In the genomic region with DNA sequence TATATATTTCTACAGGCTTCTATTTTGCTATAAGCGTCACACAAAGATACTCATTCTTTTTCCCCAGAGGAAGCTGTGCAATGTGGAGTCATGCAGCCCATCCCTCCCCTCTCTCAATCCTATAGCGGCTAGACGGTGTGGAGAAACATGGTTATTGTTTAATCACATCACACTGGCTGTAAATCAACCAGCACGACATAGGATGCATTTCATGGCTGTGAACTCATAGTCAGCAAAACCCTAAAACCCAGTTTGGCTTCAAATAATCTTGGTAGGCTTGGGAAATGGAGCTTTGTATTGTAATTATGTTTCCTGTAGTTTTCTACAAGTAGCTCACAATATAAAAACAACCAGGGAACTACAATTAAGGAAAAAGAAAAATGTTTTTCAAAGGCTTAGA, we compare ENCODE assay signal across 29 cellular contexts. TPM values are rescaled to one million over a fixed set of nuclear protein-coding genes. Genes with fewer than 3 reads are reported as not detected.
A peak's percentile ranks its signal among the peaks of the same experiment; 100 is the strongest.
DNase-seq lines count a peak whose midpoint lies in the region; ATAC-seq and TF ChIP-seq lines count a peak whose summit lies in the region.
"Had no signal": no experiment of that assay in that cellular context is flagged by ENCODE, and none has a peak within 500 bp of the region (broad histone marks: within the 10 kb centered on the region; RNA-seq: fewer than 3 reads in every experiment).

No MANE protein-coding gene starts in this region.

- H3K4me3 Mint-ChIP-seq in immature natural killer cell, result peak overlapping the region in 4 of 5 donors; percentile 19 to 72 (median 44)
- H3K4me3 Mint-ChIP-seq: activated naive CD4-positive, alpha-beta T cell treated with anti-CD3 and anti-CD28 coated beads, Interleukin-2, amount 10 ng/mL, durations not matched to agents 7 days and 5 days; HFFc6 had no signal

- H3K27ac Mint-ChIP-seq in immature natural killer cell, result no peak overlapping the region
- H3K27ac Mint-ChIP-seq: activated naive CD4-positive, alpha-beta T cell treated with anti-CD3 and anti-CD28 coated beads, Interleukin-2, amount 10 ng/mL, durations not matched to agents 7 days and 5 days; CD14-positive monocyte; HFFc6; stimulated activated effector memory CD8-positive, alpha-beta T cell treated with anti-CD3 and anti-CD28 coated beads, Interleukin-12 subunit alpha, Interleukin-12 subunit beta, amount 100 ng/mL, for 72 hours had no signal

- no peak for TF ChIP-seq CTCF in ascending aorta (IDR thresholded peaks at IDR 0.05)
- no peak for TF ChIP-seq CTCF in prostate gland (IDR thresholded peaks at IDR 0.05)
- TF ChIP-seq CTCF in testis (IDR thresholded peaks at IDR 0.05), result no peak
- no peak for TF ChIP-seq CTCF in heart left ventricle (IDR thresholded peaks at IDR 0.05)

- H3K36me3 ChIP-seq in ascending aorta (no peaks in the 10 kb centered on the region), prostate gland (no peaks in the 10 kb centered on the region), testis (ENCODE audit: low read depth, missing control alignments) (no peaks in the 10 kb centered on the region), heart left ventricle (no peaks in the 10 kb centered on the region)
- H3K36me3 ChIP-seq: gastroesophageal sphincter, neutrophil, suprapubic skin had no signal

- peaks cover 10 to 24% (median 19%) of the 10 kb centered on the region in 3 donors for H3K27me3 Mint-ChIP-seq in immature natural killer cell (ENCODE audit: low read depth in 3 of 3)

- TF ChIP-seq POLR2A in prostate gland (IDR thresholded peaks at IDR 0.05) (no peak), testis (IDR thresholded peaks at IDR 0.05) (no peak), heart left ventricle (IDR thresholded peaks at IDR 0.05) (no peak)

- intact Hi-C loops in ascending aorta (cut with DNase I), result loop anchor here (5.0 kb wide), 1 partner anchor 191 kb away; no protein-coding TSS in a partner anchor
- intact Hi-C loops in prostate gland (cut with DNase I), result no loop called here
- intact Hi-C loops in testis (cut with DNase I; ENCODE audit: low total_unique reads), result no loop called here
- intact Hi-C loops in heart left ventricle (cut with DNase I), result loop anchor here in 1 of 10 donors (5.0 kb wide), 1 partner anchor 61 kb away; no protein-coding TSS in a partner anchor

- H3K4me1 ChIP-seq in ascending aorta (peaks cover 6 to 41% of the 10 kb centered on the region in 2 donors), prostate gland (replicated peaks) (no peaks in the 10 kb centered on the region), testis (peaks cover 3% of the 10 kb centered on the region), heart left ventricle (peaks cover 0 to 21% (median 11%) of the 10 kb centered on the region in 12 donors)

- H3K9me3 Mint-ChIP-seq in immature natural killer cell, result peaks cover 0 to 1% (median 0%) of the 10 kb centered on the region in 6 donors
- H3K9me3 Mint-ChIP-seq: activated naive CD4-positive, alpha-beta T cell treated with anti-CD3 and anti-CD28 coated beads, Interleukin-2, amount 10 ng/mL, durations not matched to agents 7 days and 5 days; HFFc6; stimulated activated effector memory CD8-positive, alpha-beta T cell treated with anti-CD3 and anti-CD28 coated beads, Interleukin-12 subunit alpha, Interleukin-12 subunit beta, amount 100 ng/mL, for 72 hours had no signal

- no peak for ATAC-seq in heart left ventricle
- ATAC-seq: gastroesophageal sphincter; K562; stimulated activated effector memory CD8-positive, alpha-beta T cell treated with anti-CD3 and anti-CD28 coated beads, Interleukin-12 subunit alpha, Interleukin-12 subunit beta, amount 100 ng/mL, for 72 hours had no signal

- no peaks in the 10 kb centered on the region for H3K27me3 ChIP-seq in ascending aorta
- no peaks in the 10 kb centered on the region for H3K27me3 ChIP-seq in prostate gland (replicated peaks; ENCODE audit: insufficient read depth)
- H3K27me3 ChIP-seq in testis, result no peaks in the 10 kb centered on the region
- H3K27me3 ChIP-seq in heart left ventricle, result peaks cover 0 to 52% (median 31%) of the 10 kb centered on the region in 9 donors

- H3K4me3 ChIP-seq in ascending aorta (peak overlapping the region; percentile 72 to 94), prostate gland (no peak overlapping the region), testis (no peak overlapping the region), heart left ventricle (peak overlapping the region in 1 of 12 donors; percentile 85)
- H3K4me3 ChIP-seq: gastroesophageal sphincter, K562, smooth muscle cell, suprapubic skin had no signal

- H3K9me3 ChIP-seq in ascending aorta, result no peaks in the 10 kb centered on the region
- H3K9me3 ChIP-seq in prostate gland, result no peaks in the 10 kb centered on the region
- H3K9me3 ChIP-seq in testis, result no peaks in the 10 kb centered on the region
- H3K9me3 ChIP-seq in heart left ventricle, result no peaks in the 10 kb centered on the region
- H3K9me3 ChIP-seq: gastroesophageal sphincter, neutrophil, SK-N-SH, suprapubic skin had no signal

- 76% methylated on average over 4 of the region's 4 CpGs for WGBS in prostate gland
- WGBS in testis, 2 donors, result 76 to 78% methylated on average over 4 of the region's 4 CpGs
- 71 to 85% (median 75%) methylated on average over 4 of the region's 4 CpGs for WGBS in heart left ventricle, 4 donors

- peak overlapping the region; percentile 96 to 100 for H3K27ac ChIP-seq in ascending aorta
- H3K27ac ChIP-seq in prostate gland, result peak overlapping the region; percentile 27 to 75
- no peak overlapping the region for H3K27ac ChIP-seq in testis
- no peak overlapping the region for H3K27ac ChIP-seq in heart left ventricle
- H3K27ac ChIP-seq: gastroesophageal sphincter, neutrophil, RWPE1, suprapubic skin had no signal

- H3K4me1 Mint-ChIP-seq in immature natural killer cell, result peaks cover 18% of the 10 kb centered on the region in 2 donors

- H3K36me3 Mint-ChIP-seq in immature natural killer cell, result peaks cover 25 to 33% (median 26%) of the 10 kb centered on the region in 3 donors

- DNase-seq in COLO829 (ENCODE audit: low spot score) (peak; percentile 28), ascending aorta (ENCODE audit: low spot score in 2 of 2) (no peak), immature natural killer cell (no peak), prostate gland (ENCODE audit: low spot score) (no peak), testis (no peak), heart left ventricle (no peak)
- no peak for DNase-seq in stimulated activated naive CD4-positive, alpha-beta T cell (lab: John Stamatoyannopoulos, UW)
- DNase-seq: activated CD4-positive, alpha-beta T cell treated with anti-CD3 and anti-CD28 coated beads for 4 hours; activated naive CD4-positive, alpha-beta T cell treated with anti-CD3 and anti-CD28 coated beads, Interleukin-2, amount 10 ng/mL, durations not matched to agents 7 days and 5 days; activated T-cell treated with anti-CD3 and anti-CD28 coated beads, Interleukin-2, amount 50 U/mL, for 48 hours; effector memory CD4-positive, alpha-beta T cell; EL; HFFc6; MM.1S; NCI-H1417; NCI-H2081; NCI-H226; NCI-H748 treated with DMSO at 0.1 percent for 48 hours; SK-N-SH; stimulated activated CD4-positive, alpha-beta T cell treated with anti-CD3 and anti-CD28 coated beads, Interleukin-2, amount 100 ng/mL, for 48 hours; T-helper 2 cell had no signal

RNA-seq across cellular contexts. Expression of gene FOXC1, which starts 16.8 kb away (rescaled TPM):
- total RNA-seq in ascending aorta (125 TPM), prostate gland (10 to 100 TPM in 1 of 2 donors, 1 to 10 TPM in 1; 9.2 to 11.2 TPM), testis (10 to 100 TPM in 1 of 2 donors, 1 to 10 TPM in 1; 9.4 to 10.6 TPM), heart left ventricle (1 to 10 TPM; 1.8 to 6.3 (median 3.5) TPM)
- polyA plus RNA-seq in immature natural killer cell (under 1 TPM in 1 of 3 donors, not detected in 2; 0.22 TPM), testis (ENCODE audit: insufficient read depth, low read depth, low replicate concordance) (4.7 TPM), heart left ventricle (1 to 10 TPM; 2.1 to 2.9 TPM)
- total RNA-seq: K562 had no signal
- polyA plus RNA-seq: CD14-positive monocyte, K562 had no signal

Comparison
In these comparisons a context has a peak if more than half of its experiments do, and no peak if none do; other contexts are left out.
1. H3K27ac ChIP-seq: peak in ascending aorta (2 of 2) and prostate gland (2 of 2); none in testis (0 of 2) and heart left ventricle (0 of 12).
2. H3K4me3 ChIP-seq: peak in ascending aorta (2 of 2); none in prostate gland (0 of 2) and testis (0 of 2).
3. RNA of gene FOXC1, which starts 16.8 kb away (total RNA-seq): 125 TPM in ascending aorta (single experiment); 9.2 to 11.2 TPM in prostate gland, 9.4 to 10.6 TPM in testis and 1.8 to 6.3 TPM in heart left ventricle; every median in the first group is over 10 times any median in the second.